Comparison of ENCODE assay signal across 1 cellular context in genomic region chr19:45467456-45468158, GRCh38.
TF ChIP-seq lines count a peak whose summit lies in the region.

FOSB (plus strand) TSS chr19:45467996; CDS start chr19:45468587, 591 bp downstream.

TF ChIP-seq in K562, 482 proteins besides CTCF, POLR2A, EP300 and RAD21 (continued from another document and continues in another):
- no peak for TF ChIP-seq MGA (IDR thresholded peaks at IDR 0.05)
- TF ChIP-seq PRDM10 (IDR thresholded peaks at IDR 0.05; ENCODE audit: partially characterized antibody), result no peak
- no peak for TF ChIP-seq ESRRB (CRISPR knock-in tag; IDR thresholded peaks at IDR 0.05; ENCODE audit: borderline replicate concordance)
- TF ChIP-seq ZFPM2 (CRISPR knock-in tag; IDR thresholded peaks at IDR 0.05), result no peak
- TF ChIP-seq MLX (CRISPR knock-in tag; conservative IDR thresholded peaks at IDR 0.05), result no peak
- peak; percentile 100 for TF ChIP-seq HIVEP1 (CRISPR knock-in tag; IDR thresholded peaks at IDR 0.05)
- no peak for TF ChIP-seq ZC3H8 (IDR thresholded peaks at IDR 0.05)
- peak; percentile 56; the same call in 1 of the 2 replicates for TF ChIP-seq AFF4 (CRISPR knock-in tag; IDR thresholded peaks at IDR 0.05)
- peak; percentile 99 for TF ChIP-seq FOXJ2 (tag; IDR thresholded peaks at IDR 0.05)
- no peak for TF ChIP-seq MCM3 (IDR thresholded peaks at IDR 0.05)
- peak; percentile 69 for TF ChIP-seq SUPT5H (IDR thresholded peaks at IDR 0.05)
- no peak for TF ChIP-seq CHCHD3 (CRISPR knock-in tag; IDR thresholded peaks at IDR 0.05)
- TF ChIP-seq TAF7 (tag; IDR thresholded peaks at IDR 0.05), result no peak
- no peak for TF ChIP-seq HMBOX1 (IDR thresholded peaks at IDR 0.05)
- TF ChIP-seq NKRF (IDR thresholded peaks at IDR 0.05; ENCODE audit: borderline replicate concordance), result peak; percentile 95; the same call in 1 of the 2 replicates
- TF ChIP-seq STAT5B (CRISPR knock-in tag; IDR thresholded peaks at IDR 0.05), result no peak
- no peak; the same call in 1 of the 2 replicates for TF ChIP-seq CTBP1 (IDR thresholded peaks at IDR 0.05; ENCODE audit: borderline replicate concordance)
- no peak for TF ChIP-seq ID3 (CRISPR knock-in tag; IDR thresholded peaks at IDR 0.05)
- no peak for TF ChIP-seq ID3 (tag; IDR thresholded peaks at IDR 0.05)
- TF ChIP-seq ZNF384 (IDR thresholded peaks at IDR 0.05; ENCODE audit: low read depth, low read length), result no peak
- no peak for TF ChIP-seq MITF (IDR thresholded peaks at IDR 0.05)
- TF ChIP-seq CCAR2 (IDR thresholded peaks at IDR 0.05; ENCODE audit: low read depth, low read length), result no peak
- no peak for TF ChIP-seq HEY1 (CRISPR knock-in tag; IDR thresholded peaks at IDR 0.05; ENCODE audit: borderline replicate concordance)
- no peak for TF ChIP-seq KAT2B (IDR thresholded peaks at IDR 0.05; ENCODE audit: low read depth, low read length)
- TF ChIP-seq PHF8 (IDR thresholded peaks at IDR 0.05; ENCODE audit: borderline replicate concordance, low read length), result peak; percentile 22; the same call in 1 of the 2 replicates
- no peak for TF ChIP-seq RUNX1 (IDR thresholded peaks at IDR 0.05; ENCODE audit: low read depth)
- no peak for TF ChIP-seq NFIX (CRISPR knock-in tag; IDR thresholded peaks at IDR 0.05; ENCODE audit: low read depth)
- no peak for TF ChIP-seq MAX (CRISPR knock-in tag; IDR thresholded peaks at IDR 0.05)
- no peak for TF ChIP-seq CBX2 (IDR thresholded peaks at IDR 0.05; ENCODE audit: insufficient read depth, low read length, poor library complexity, severe bottlenecking)
